7 cellular contexts compared by ENCODE assay signal in the genomic region with DNA sequence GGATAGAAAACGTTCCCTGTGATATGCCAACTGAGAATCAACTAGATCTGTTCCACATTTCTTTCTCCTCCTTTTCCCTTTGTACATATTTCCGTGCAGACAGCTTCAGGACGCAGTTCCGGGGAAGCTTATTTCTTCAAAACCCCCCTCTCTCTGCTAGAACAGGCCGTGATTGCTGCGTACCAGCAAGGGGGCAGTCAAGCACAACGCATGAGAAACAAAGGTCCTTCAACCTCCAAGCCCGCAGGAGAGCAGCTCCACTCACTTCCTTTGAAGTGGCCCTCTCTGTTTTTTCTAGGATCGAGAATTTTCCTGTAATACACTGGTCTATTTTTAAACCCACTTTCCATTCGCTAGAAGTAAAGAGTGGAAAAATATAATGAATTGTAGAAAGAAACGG.
DNase-seq lines count a peak whose midpoint lies in the region; ATAC-seq and TF ChIP-seq lines count a peak whose summit lies in the region.

No MANE protein-coding gene starts in this region.

- DNase-seq in H7 (peak; percentile 81), NCI-H82 (lab: John Stamatoyannopoulos, UW) (peak; percentile 84), epithelial cell of proximal tubule (ENCODE audit: low read depth) (no peak)
- no peak for DNase-seq in activated effector memory CD4-positive, alpha-beta T cell treated with Interleukin-2 at 50 U/mL for 16 hours
- DNase-seq in stimulated activated naive CD4-positive, alpha-beta T cell (lab: John Stamatoyannopoulos, UW), result no peak

- no peak overlapping the region for H3K4me3 ChIP-seq in H7 (ENCODE audit: insufficient read depth, low read depth, low read length)
- H3K4me3 ChIP-seq in epithelial cell of proximal tubule (ENCODE audit: low read depth, low read length), result peak overlapping the region; percentile 14

- no peaks in the 10 kb centered on the region for H3K36me3 ChIP-seq in H7 (replicated peaks; ENCODE audit: control insufficient read depth, insufficient read depth, low read length)

- peaks cover 29% of the 10 kb centered on the region for H3K4me1 Mint-ChIP-seq in nephron

- H3K27ac Mint-ChIP-seq in nephron, result peak overlapping the region; percentile 62 to 79 (median 75)

- H3K4me3 Mint-ChIP-seq in nephron, result no peak overlapping the region

- ATAC-seq in HG03196 (IDR thresholded peaks at IDR 0.05; ENCODE audit: unreplicated experiment), result no peak

- peaks cover 14% of the 10 kb centered on the region for H3K36me3 Mint-ChIP-seq in nephron (ENCODE audit: low read depth)

- H3K27me3 ChIP-seq in H7 (ENCODE audit: control insufficient read depth, insufficient read depth, low read length), result no peaks in the 10 kb centered on the region; the same call in 1 of the 2 replicates

- TF ChIP-seq CTCF in epithelial cell of proximal tubule (conservative IDR thresholded peaks at IDR 0.05; ENCODE audit: low read depth, low read length), result peak; percentile 63
- peak; percentile 65 to 74 (median 67) for TF ChIP-seq CTCF in nephron (IDR thresholded peaks at IDR 0.05; ENCODE audit: unreplicated experiment in 3 of 3)

- H3K9me3 Mint-ChIP-seq in nephron, result peaks cover 7% of the 10 kb centered on the region

- H3K27me3 Mint-ChIP-seq in nephron (ENCODE audit: low read depth), result no peaks in the 10 kb centered on the region

Comparison
In these comparisons a context has a peak if more than half of its experiments do, and no peak if none do; other contexts are left out.
1. DNase-seq: peak in H7 (single experiment) and NCI-H82 (single experiment); none in epithelial cell of proximal tubule (single experiment), activated effector memory CD4-positive, alpha-beta T cell treated with Interleukin-2 at 50 U/mL for 16 hours (single experiment) and stimulated activated naive CD4-positive, alpha-beta T cell (0 of 6).